8 cellular contexts compared by ENCODE assay signal in genomic region chr12:2794736-2795289, GRCh38. TPM values are rescaled to one million over a fixed set of nuclear protein-coding genes. Genes with fewer than 3 reads are reported as not detected.
DNase-seq lines count a peak whose midpoint lies in the region; ATAC-seq and TF ChIP-seq lines count a peak whose summit lies in the region.

TSS of gene FKBP4 (plus strand) at chr12:2794970. CDS start at chr12:2795140, 170 bp downstream.

- peak within 1 kb of the TSS; percentile 91 for H3K4me3 Mint-ChIP-seq in activated T-cell treated with anti-CD3 and anti-CD28 coated beads, Interleukin-2, amount 50 U/mL, for 24 hours

- H3K27me3 ChIP-seq in HUES64 (ENCODE audit: insufficient read depth, low read length) = peaks cover 12% of the 10 kb centered on the region
- H3K27me3 ChIP-seq in muscle layer of colon (ENCODE audit: control insufficient read depth in 1 of 2, insufficient read depth in 2 of 2, low read length in 2 of 2) = no peaks in the 10 kb centered on the region

- H3K9ac ChIP-seq in HUES64 (ENCODE audit: low read depth, low read length) = peak within 1 kb of the TSS; percentile 78
- H3K9ac ChIP-seq in muscle layer of colon (ENCODE audit: low read length) = peak within 1 kb of the TSS; percentile 40

- no peak for TF ChIP-seq CTCF in OCI-LY7 (conservative IDR thresholded peaks at IDR 0.05; ENCODE audit: low read length)

- no peaks in the 10 kb centered on the region for H3K9me3 ChIP-seq in HUES64 (ENCODE audit: insufficient read depth, low read depth, low read length)
- H3K9me3 ChIP-seq in OCI-LY7 (ENCODE audit: low read length) = no peaks in the 10 kb centered on the region
- H3K9me3 ChIP-seq in muscle layer of colon (ENCODE audit: low read length) = no peaks in the 10 kb centered on the region

- peak; percentile 56 for DNase-seq in DMS153 (lab: John Stamatoyannopoulos, UW)
- peak; percentile 89 for DNase-seq in OCI-LY7 (ENCODE audit: low spot score)
- peak; percentile 91 for DNase-seq in activated T-cell treated with anti-CD3 and anti-CD28 coated beads, Interleukin-2, amount 50 U/mL, for 24 hours
- peak; percentile 91 to 94 for DNase-seq in erythroblast (lab: John Stamatoyannopoulos, UW)
- DNase-seq in stimulated activated CD8-positive, alpha-beta memory T cell treated with anti-CD3 and anti-CD28 coated beads, Interleukin-7, amount 100 ng/mL, for 24 hours (ENCODE audit: low read depth) = peak; percentile 76

- peak within 1 kb of the TSS; percentile 73 for H2AFZ ChIP-seq in OCI-LY7 (ENCODE audit: low read length)

- peak; percentile 80 for ATAC-seq in GM21515 (IDR thresholded peaks at IDR 0.05; ENCODE audit: unreplicated experiment)

- peaks cover 35% of the 10 kb centered on the region for H3K36me3 ChIP-seq in HUES64 (ENCODE audit: insufficient read depth, low read length)
- peaks cover 40% of the 10 kb centered on the region for H3K36me3 ChIP-seq in OCI-LY7 (ENCODE audit: insufficient read depth, low read length)
- H3K36me3 ChIP-seq in muscle layer of colon (ENCODE audit: insufficient read depth, low read length) = peaks cover 29% of the 10 kb centered on the region

- no TSS peak for BruUV-seq in OCI-LY7 (replicated peaks; lab: Mats Ljungman, UMichigan)

- intact Hi-C loops in OCI-LY7 (cut with micrococcal nuclease; ENCODE audit: unreplicated experiment) = loop anchor here (1.0 kb wide), 1 partner anchor 17 kb away; the partner anchor contains the start of gene ITFG2

- H3K4me2 ChIP-seq in OCI-LY7 (ENCODE audit: low read length) = peak within 1 kb of the TSS; percentile 99

- under 1% methylated on average over 63 of the region's 63 CpGs for WGBS in HUES64

- H3K4me3 ChIP-seq in HUES64 (ENCODE audit: low read length) (peak within 1 kb of the TSS; percentile 76), OCI-LY7 (ENCODE audit: low read depth, low read length, poor library complexity, severe bottlenecking) (peak within 1 kb of the TSS; percentile 98), muscle layer of colon (ENCODE audit: low read depth in 1 of 2, low read length in 2 of 2) (peak within 1 kb of the TSS; percentile 72 to 88)

- H3K9me2 ChIP-seq in OCI-LY7 (ENCODE audit: insufficient read depth, low read length) = no peaks in the 10 kb centered on the region

- POLR2A ChIA-PET in OCI-LY7 (lab: Charles Lee) = no interaction called here

- peak; percentile 60 for TF ChIP-seq POLR2A in erythroblast (IDR thresholded peaks at IDR 0.05; ENCODE audit: low read length)

- no peaks in the 10 kb centered on the region for H3K27me3 Mint-ChIP-seq in activated T-cell treated with anti-CD3 and anti-CD28 coated beads, Interleukin-2, amount 50 U/mL, for 24 hours

- H3K4me1 ChIP-seq in HUES64 (ENCODE audit: insufficient read depth, low read length) (no peaks in the 10 kb centered on the region; the same call in 1 of the 2 replicates), OCI-LY7 (ENCODE audit: insufficient read depth, low read length, poor library complexity, severe bottlenecking) (peaks cover 21% of the 10 kb centered on the region), muscle layer of colon (ENCODE audit: insufficient read depth, low read length) (peaks cover 24% of the 10 kb centered on the region)

- no peaks in the 10 kb centered on the region for H3K9me3 Mint-ChIP-seq in activated T-cell treated with anti-CD3 and anti-CD28 coated beads, Interleukin-2, amount 50 U/mL, for 24 hours

- H3K79me2 ChIP-seq in OCI-LY7 (ENCODE audit: insufficient read depth, low read depth, low read length) = peaks cover 29% of the 10 kb centered on the region

- H3K4me1 Mint-ChIP-seq in activated T-cell treated with anti-CD3 and anti-CD28 coated beads, Interleukin-2, amount 50 U/mL, for 24 hours (ENCODE audit: low read depth) = peaks cover 31% of the 10 kb centered on the region

- peaks cover 23% of the 10 kb centered on the region for H4K20me1 ChIP-seq in OCI-LY7 (ENCODE audit: insufficient read depth, low read length)

- H3K27ac ChIP-seq in HUES64 (ENCODE audit: low read depth, low read length) (peak within 1 kb of the TSS; percentile 48; the same call in 1 of the 2 replicates), OCI-LY7 (ENCODE audit: low read depth, low read length, poor library complexity, severe bottlenecking) (no peak within 1 kb of the TSS), muscle layer of colon (ENCODE audit: low read depth, low read length) (peak within 1 kb of the TSS; percentile 72)

- peaks cover 40% of the 10 kb centered on the region for H3K36me3 Mint-ChIP-seq in activated T-cell treated with anti-CD3 and anti-CD28 coated beads, Interleukin-2, amount 50 U/mL, for 24 hours (ENCODE audit: low read depth)

- peak within 1 kb of the TSS; percentile 88 for H3K27ac Mint-ChIP-seq in activated T-cell treated with anti-CD3 and anti-CD28 coated beads, Interleukin-2, amount 50 U/mL, for 24 hours

- CTCF ChIA-PET in OCI-LY7 (lab: Charles Lee; ENCODE audit: unreplicated experiment) = no interaction called here

RNA-seq across cellular contexts. Expression of gene FKBP4, which starts in this region (rescaled TPM):
- 88.0 TPM for polyA plus RNA-seq in HUES64 (2013, experiment 1 of 2)
- 86.2 TPM for polyA plus RNA-seq in HUES64 (2013, experiment 2 of 2)
- 70.3 and 86.7 TPM in 2 replicates for total RNA-seq in OCI-LY7 (2014; rRNA removed; shearing (Covaris generic))
- total RNA-seq in OCI-LY7 (2022) = 110 and 131 TPM in 2 replicates
